ENCODE assay signal across 1 cellular context in genomic region chr6:89840538-89840937, GRCh38.
TF ChIP-seq lines count a peak whose summit lies in the region.

No MANE protein-coding gene starts in this region.

TF ChIP-seq in SK-N-SH treated with all-trans-retinoic acid at 6 μM for 48 hours, 23 proteins besides CTCF, POLR2A, EP300 and RAD21 (continued from another document):
- TF ChIP-seq GLIS3 (CRISPR knock-in tag; IDR thresholded peaks at IDR 0.05) = no peak
